27 cellular contexts compared by ENCODE assay signal in genomic region chr3:160132226-160132625, GRCh38.
"Had no signal": no experiment of that assay in that cellular context is flagged by ENCODE, and none has a peak within 500 bp of the region (broad histone marks: within the 10 kb centered on the region; RNA-seq: fewer than 3 reads in every experiment).

No MANE protein-coding gene starts in this region.

- H3K4me3 Mint-ChIP-seq: activated CD8-positive, alpha-beta T cell treated with anti-CD3 and anti-CD28 coated beads, Interleukin-2, amount 10 ng/mL, durations not matched to agents 7 days and 5 days; activated naive CD4-positive, alpha-beta T cell treated with anti-CD3 and anti-CD28 coated beads, Interleukin-2, amount 50 U/mL, for 24 hours; activated T-cell treated with anti-CD3 and anti-CD28 coated beads, Interleukin-2, amount 50 U/mL, for 24 hours; activated T-helper 1 cell treated with anti-CD3 and anti-CD28 coated beads, Interleukin-12 subunit alpha, Interleukin-12 subunit beta, Interleukin-2, Interleukin-4 antibody, amounts not matched to agents 30 ng/mL and 10 ng/mL and 1 ng/mL, durations not matched to agents 14 hours and 24 hours and 36 hours; T-helper 17 cell; WTC11 had no signal

- ATAC-seq: activated CD8-positive, alpha-beta T cell treated with anti-CD3 and anti-CD28 coated beads, Interleukin-2, amount 10 ng/mL, durations not matched to agents 7 days and 5 days; T-helper 17 cell; WTC11 had no signal

- H3K27ac ChIP-seq: breast epithelium, Peyer's patch, RWPE1 had no signal

- H3K4me3 ChIP-seq: breast epithelium, Peyer's patch had no signal

- H3K4me1 ChIP-seq: breast epithelium, Peyer's patch had no signal

- H3K27ac Mint-ChIP-seq: activated CD8-positive, alpha-beta T cell treated with anti-CD3 and anti-CD28 coated beads, Interleukin-2, amount 10 ng/mL, durations not matched to agents 7 days and 5 days; activated naive CD4-positive, alpha-beta T cell treated with anti-CD3 and anti-CD28 coated beads, Interleukin-2, amount 50 U/mL, for 24 hours; activated T-cell treated with anti-CD3 and anti-CD28 coated beads, Interleukin-2, amount 50 U/mL, for 24 hours; activated T-helper 1 cell treated with anti-CD3 and anti-CD28 coated beads, Interleukin-12 subunit alpha, Interleukin-12 subunit beta, Interleukin-2, Interleukin-4 antibody, amounts not matched to agents 30 ng/mL and 10 ng/mL and 1 ng/mL, durations not matched to agents 14 hours and 24 hours and 36 hours; T-helper 17 cell; WTC11 had no signal

- H3K4me1 Mint-ChIP-seq: activated naive CD4-positive, alpha-beta T cell treated with anti-CD3 and anti-CD28 coated beads, Interleukin-2, amount 50 U/mL, for 24 hours had no signal

- DNase-seq: activated CD4-positive, alpha-beta T cell treated with anti-CD3 and anti-CD28 coated beads for 48 hours; activated CD4-positive, alpha-beta T cell treated with anti-CD3 and anti-CD28 coated beads, Interleukin-2, amount 50 U/mL, for 4 hours; activated CD4-positive, CD25-positive, alpha-beta regulatory T cell treated with anti-CD3 and anti-CD28 coated beads, Interleukin-2, amount 50 U/mL, for 72 hours; activated CD8-positive, alpha-beta T cell treated with anti-CD3 and anti-CD28 coated beads, Interleukin-2, amount 10 ng/mL, durations not matched to agents 7 days and 5 days; activated effector memory CD4-positive, alpha-beta T cell treated with Interleukin-2 at 50 U/mL for 16 hours; activated naive CD4-positive, alpha-beta T cell; activated T-cell treated with anti-CD3 and anti-CD28 coated beads, Interleukin-2, amount 50 U/mL, for 24 hours; aorta; KG1; NCI-H1092 treated with DMSO at 0.1 percent for 48 hours; NCI-H1417 treated with DMSO at 0.1 percent for 48 hours; NCI-H1694; NCI-H2029; NCI-H2107; NCI-H345; NCI-H510A; NCI-H526 treated with DMSO at 0.1 percent for 48 hours; NCI-H82; Peyer's patch; SHP77 treated with DMSO at 0.1 percent for 48 hours; T-helper 17 cell; T-helper 9 cell had no signal

- H3K9me3 ChIP-seq: breast epithelium, Peyer's patch had no signal

- H3K36me3 ChIP-seq: breast epithelium, Peyer's patch had no signal

- H3K27me3 ChIP-seq: breast epithelium, Peyer's patch had no signal

- H3K36me3 Mint-ChIP-seq: activated naive CD4-positive, alpha-beta T cell treated with anti-CD3 and anti-CD28 coated beads, Interleukin-2, amount 50 U/mL, for 24 hours; WTC11 had no signal

- H3K9me3 Mint-ChIP-seq: activated naive CD4-positive, alpha-beta T cell treated with anti-CD3 and anti-CD28 coated beads, Interleukin-2, amount 50 U/mL, for 24 hours; activated T-cell treated with anti-CD3 and anti-CD28 coated beads, Interleukin-2, amount 50 U/mL, for 24 hours; activated T-helper 1 cell treated with anti-CD3 and anti-CD28 coated beads, Interleukin-12 subunit alpha, Interleukin-12 subunit beta, Interleukin-2, Interleukin-4 antibody, amounts not matched to agents 30 ng/mL and 10 ng/mL and 1 ng/mL, durations not matched to agents 14 hours and 24 hours and 36 hours; WTC11 had no signal
